In genomic region chr6:112007254-112007653, GRCh38 we compare ENCODE assay signal across 28 cellular contexts. TPM values are rescaled to one million over a fixed set of nuclear protein-coding genes. Genes with fewer than 3 reads are reported as not detected.
DNase-seq lines count a peak whose midpoint lies in the region; ATAC-seq, FAIRE-seq and TF ChIP-seq lines count a peak whose summit lies in the region.
"Had no signal": no experiment of that assay in that cellular context is flagged by ENCODE, and none has a peak within 500 bp of the region (broad histone marks: within the 10 kb centered on the region; RNA-seq: fewer than 3 reads in every experiment).

No MANE protein-coding gene starts in this region.

- H3K27ac Mint-ChIP-seq in nephron, result peak overlapping the region; percentile 66 to 84 (median 79)
- H3K27ac Mint-ChIP-seq: CD8-positive, alpha-beta memory T cell; stimulated activated naive CD8-positive, alpha-beta T cell treated with anti-CD3 and anti-CD28 coated beads, Interleukin-15, amount 100 ng/mL, for 72 hours had no signal

- H3K4me1 Mint-ChIP-seq in nephron, result peaks cover 18% of the 10 kb centered on the region

- H3K4me3 ChIP-seq in heart right ventricle, result no peak overlapping the region
- H3K4me3 ChIP-seq in fibroblast of pulmonary artery (replicated peaks; ENCODE audit: low read depth, low read length), result no peak overlapping the region
- no peak overlapping the region for H3K4me3 ChIP-seq in coronary artery
- no peak overlapping the region for H3K4me3 ChIP-seq in small intestine (ENCODE audit: low read depth in 1 of 2, low read length in 2 of 2)
- H3K4me3 ChIP-seq: dorsolateral prefrontal cortex, pancreas had no signal

- H3K36me3 Mint-ChIP-seq in nephron (ENCODE audit: low read depth), result no peaks in the 10 kb centered on the region

- no peak for TF ChIP-seq CTCF in heart right ventricle (IDR thresholded peaks at IDR 0.05)
- no peak for TF ChIP-seq CTCF in fibroblast of pulmonary artery (IDR thresholded peaks at IDR 0.05; ENCODE audit: low read length, missing control alignments)
- TF ChIP-seq CTCF in nephron (IDR thresholded peaks at IDR 0.05; ENCODE audit: unreplicated experiment in 3 of 3), result no peak
- no peak for TF ChIP-seq CTCF in coronary artery (IDR thresholded peaks at IDR 0.05)

- intact Hi-C loops in heart right ventricle (cut with DNase I), result no loop called here
- intact Hi-C loops in cardiac septum (cut with DNase I), result no loop called here

- H3K4me3 Mint-ChIP-seq in nephron, result no peak overlapping the region
- H3K4me3 Mint-ChIP-seq: activated naive CD8-positive, alpha-beta T cell treated with anti-CD3 and anti-CD28 coated beads, Interleukin-2, amount 50 U/mL, for 24 hours; CD8-positive, alpha-beta memory T cell; stimulated activated naive CD8-positive, alpha-beta T cell treated with anti-CD3 and anti-CD28 coated beads, Interleukin-15, amount 100 ng/mL, for 72 hours had no signal

- H3K9me3 ChIP-seq in heart right ventricle (no peaks in the 10 kb centered on the region), small intestine (ENCODE audit: control insufficient read depth, low read depth) (no peaks in the 10 kb centered on the region)
- H3K9me3 ChIP-seq: pancreas had no signal

- no peaks in the 10 kb centered on the region for H3K36me3 ChIP-seq in heart right ventricle
- H3K36me3 ChIP-seq in small intestine (ENCODE audit: control insufficient read depth in 2 of 2, insufficient read depth in 2 of 2, low read length in 2 of 2), result no peaks in the 10 kb centered on the region
- H3K36me3 ChIP-seq: pancreas had no signal

- FAIRE-seq in small intestine (lab: Jason Lieb, UNC), result no peak
- FAIRE-seq: GM12891, pancreas had no signal

- no peaks in the 10 kb centered on the region for H3K9me3 Mint-ChIP-seq in nephron
- H3K9me3 Mint-ChIP-seq: CD8-positive, alpha-beta memory T cell; stimulated activated naive CD8-positive, alpha-beta T cell treated with anti-CD3 and anti-CD28 coated beads, Interleukin-15, amount 100 ng/mL, for 72 hours had no signal

- DNase-seq in heart right ventricle (no peak), cardiac septum (ENCODE audit: low spot score) (no peak), fibroblast of pulmonary artery (ENCODE audit: low read depth) (peak; percentile 60), coronary artery (ENCODE audit: low spot score) (no peak), RKO (ENCODE audit: low spot score) (no peak), small intestine (no peak)
- DNase-seq: activated naive CD8-positive, alpha-beta T cell treated with anti-CD3 and anti-CD28 coated beads, Interleukin-2, amount 50 U/mL, for 24 hours; CD8-positive, alpha-beta memory T cell; DMS53; dorsolateral prefrontal cortex; erythroblast; NCI-H1436; NCI-H345; NK-92 treated with Interleukin-12 subunit alpha and Interleukin-12 subunit beta, amount 100 ng/mL, for 24 hours; stimulated activated CD4-positive, alpha-beta T cell treated with anti-CD3 and anti-CD28 coated beads, Interleukin-2, amount 100 ng/mL, for 48 hours; stimulated activated naive CD8-positive, alpha-beta T cell treated with anti-CD3 and anti-CD28 coated beads, Interleukin-15, amount 100 ng/mL, for 72 hours; SW 1271 had no signal

- WGBS in heart right ventricle, 2 donors, result 43 to 54% methylated on average over 2 of the region's 2 CpGs
- 27 to 45% (median 38%) methylated on average over 2 of the region's 2 CpGs for WGBS in small intestine, 3 donors

- ATAC-seq in heart right ventricle (peak in 6 of 8 donors; percentile 4 to 38 (median 24)), GM18868 (IDR thresholded peaks at IDR 0.05; ENCODE audit: unreplicated experiment) (no peak)
- ATAC-seq: stimulated activated naive CD8-positive, alpha-beta T cell treated with anti-CD3 and anti-CD28 coated beads, Interleukin-15, amount 100 ng/mL, for 72 hours had no signal

- H3K27ac ChIP-seq in heart right ventricle (peak overlapping the region in 2 of 10 donors; percentile 3 to 36), coronary artery (peak overlapping the region in 1 of 2 donors; percentile 29), small intestine (ENCODE audit: low read depth in 1 of 2, low read length in 1 of 2) (no peak overlapping the region)
- H3K27ac ChIP-seq: dorsolateral prefrontal cortex, pancreas, RWPE1 had no signal

- H3K27me3 Mint-ChIP-seq in nephron (ENCODE audit: low read depth), result peaks cover 7% of the 10 kb centered on the region
- H3K27me3 Mint-ChIP-seq: activated naive CD8-positive, alpha-beta T cell treated with anti-CD3 and anti-CD28 coated beads, Interleukin-2, amount 50 U/mL, for 24 hours; CD8-positive, alpha-beta memory T cell; stimulated activated naive CD8-positive, alpha-beta T cell treated with anti-CD3 and anti-CD28 coated beads, Interleukin-15, amount 100 ng/mL, for 72 hours had no signal

- no peaks in the 10 kb centered on the region for H3K27me3 ChIP-seq in heart right ventricle
- H3K27me3 ChIP-seq in small intestine (ENCODE audit: control insufficient read depth in 2 of 2, insufficient read depth in 2 of 2, low read length in 2 of 2), result no peaks in the 10 kb centered on the region
- H3K27me3 ChIP-seq: dorsolateral prefrontal cortex, pancreas had no signal

- H3K4me1 ChIP-seq in heart right ventricle (peaks cover 0 to 41% (median 6%) of the 10 kb centered on the region in 9 donors), small intestine (ENCODE audit: control insufficient read depth in 2 of 2, insufficient read depth in 1 of 2, low read depth in 1 of 2, low read length in 1 of 2) (no peaks in the 10 kb centered on the region)
- H3K4me1 ChIP-seq: pancreas had no signal

RNA-seq across cellular contexts. Expression of gene CCN6, which starts 46.6 kb away (rescaled TPM):
- total RNA-seq in heart right ventricle (not detected), cardiac septum (not detected)
- polyA plus RNA-seq in heart right ventricle (not detected), small intestine (not detected)
- total RNA-seq: CD8-positive, alpha-beta memory T cell; dorsolateral prefrontal cortex; glomerular endothelial cell; left lobe of liver; M059J; pancreas; skeletal muscle tissue; urinary bladder had no signal
- polyA plus RNA-seq: AG04450, pancreas, urinary bladder had no signal
